In the genomic region with DNA sequence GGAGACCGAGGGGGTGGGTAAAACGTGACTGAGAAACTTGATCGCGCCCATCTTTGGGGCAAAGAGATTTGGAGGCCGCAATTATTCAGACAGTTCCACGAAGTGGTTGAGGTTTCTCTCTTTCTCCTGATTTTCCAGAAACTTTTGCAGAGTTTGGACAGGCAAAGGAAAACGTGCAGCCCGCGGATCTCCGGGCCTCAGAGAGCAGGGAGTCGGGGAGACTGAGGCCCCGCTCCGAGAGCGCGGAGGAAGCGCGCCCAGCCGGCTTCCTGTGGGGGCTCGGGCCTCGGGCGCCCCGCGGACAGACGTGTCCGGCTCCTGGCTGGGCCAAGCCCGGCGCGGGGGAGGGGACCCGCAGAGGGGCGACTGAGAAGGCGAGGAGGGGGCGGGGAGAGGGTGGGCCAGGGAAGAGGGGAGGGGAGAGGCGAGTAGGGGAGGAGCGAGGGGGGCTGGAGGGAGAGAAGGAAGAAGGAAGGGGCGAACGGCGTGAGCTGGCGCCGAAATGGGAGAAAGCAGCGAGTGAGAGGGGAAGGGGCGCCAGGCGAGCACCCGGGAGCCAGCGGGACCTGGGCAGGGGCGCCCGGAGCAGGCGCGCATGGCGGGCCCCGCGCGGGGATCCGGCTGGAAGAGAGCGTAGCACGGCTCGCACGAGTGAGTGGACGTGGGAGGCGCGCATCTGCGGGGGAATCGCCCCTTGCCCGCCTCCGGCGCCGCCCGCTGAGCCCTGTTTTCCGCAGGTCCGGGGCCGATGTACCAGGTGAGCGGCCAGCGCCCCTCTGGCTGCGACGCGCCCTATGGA, we compare ENCODE assay signal across 8 cellular contexts. TPM values are rescaled to one million over a fixed set of nuclear protein-coding genes. Genes with fewer than 3 reads are reported as not detected.
A peak's percentile ranks its signal among the peaks of the same experiment; 100 is the strongest.
DNase-seq lines count a peak whose midpoint lies in the region; ATAC-seq and TF ChIP-seq lines count a peak whose summit lies in the region.

A gene with protein sequence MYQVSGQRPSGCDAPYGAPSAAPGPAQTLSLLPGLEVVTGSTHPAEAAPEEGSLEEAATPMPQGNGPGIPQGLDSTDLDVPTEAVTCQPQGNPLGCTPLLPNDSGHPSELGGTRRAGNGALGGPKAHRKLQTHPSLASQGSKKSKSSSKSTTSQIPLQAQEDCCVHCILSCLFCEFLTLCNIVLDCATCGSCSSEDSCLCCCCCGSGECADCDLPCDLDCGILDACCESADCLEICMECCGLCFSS (plus strand): TSS at position 467 of the 799 bp plus-strand sequence. CDS start 282 bp downstream, at position 749.

- H3K4me2 ChIP-seq in HCT116 (ENCODE audit: low read length) (peak within 1 kb of the TSS; percentile 97), hepatocyte (peak within 1 kb of the TSS; percentile 82)

- no peaks in the 10 kb centered on the region for H3K36me3 ChIP-seq in HCT116 (ENCODE audit: control insufficient read depth in 1 of 2, insufficient read depth in 2 of 2, low read length in 2 of 2)
- H3K36me3 ChIP-seq in hepatocyte (replicated peaks; ENCODE audit: insufficient read depth, low read depth): no peaks in the 10 kb centered on the region

- peak within 1 kb of the TSS; percentile 87 for H3K9ac ChIP-seq in HCT116 (ENCODE audit: low read length)

- H3K4me3 ChIP-seq in HCT116 (replicated peaks in 1 of 2; ENCODE audit: low read depth in 1 of 2, low read length in 2 of 2) (peak within 1 kb of the TSS; percentile 75 to 88), hepatocyte (peak within 1 kb of the TSS; percentile 89), retinal pigment epithelial cell (ENCODE audit: low read length) (peak within 1 kb of the TSS; percentile 57)

- CTCF ChIA-PET in HCT116 (lab: Charles Lee): no interaction called here
- CTCF ChIA-PET in activated CD8-positive, alpha-beta T cell treated with anti-CD3 and anti-CD28 coated beads, Interleukin-2, amount 10 ng/mL, durations not matched to agents 7 days and 5 days (lab: Charles Lee): no interaction called here

- H3K9me3 Mint-ChIP-seq in activated CD8-positive, alpha-beta T cell treated with anti-CD3 and anti-CD28 coated beads, Interleukin-2, amount 10 ng/mL, durations not matched to agents 7 days and 5 days (ENCODE audit: insufficient read depth): no peaks in the 10 kb centered on the region

- DNase-seq in HCT116 (ENCODE audit: low read depth, low spot score): no peak
- DNase-seq in activated CD8-positive, alpha-beta T cell treated with anti-CD3 and anti-CD28 coated beads, Interleukin-2, amount 10 ng/mL, durations not matched to agents 7 days and 5 days: no peak
- DNase-seq in hepatocyte (ENCODE audit: low spot score): peak; percentile 79
- no peak for DNase-seq in retinal pigment epithelial cell (ENCODE audit: low read depth)
- no peak for DNase-seq in superior temporal gyrus (ENCODE audit: extremely low spot score)
- DNase-seq in anterior cingulate cortex (lab: John Stamatoyannopoulos, UW): no peak

- H3K9me2 ChIP-seq in HCT116 (ENCODE audit: insufficient read depth) (no peaks in the 10 kb centered on the region), hepatocyte (replicated peaks; ENCODE audit: insufficient read depth) (no peaks in the 10 kb centered on the region)

- H3K36me3 Mint-ChIP-seq in activated CD8-positive, alpha-beta T cell treated with anti-CD3 and anti-CD28 coated beads, Interleukin-2, amount 10 ng/mL, durations not matched to agents 7 days and 5 days (ENCODE audit: low read depth): no peaks in the 10 kb centered on the region

- H2AFZ ChIP-seq in HCT116 (ENCODE audit: low read depth, low read length, poor library complexity, severe bottlenecking): no peak within 1 kb of the TSS
- peak within 1 kb of the TSS; percentile 50 for H2AFZ ChIP-seq in hepatocyte

- no peak within 1 kb of the TSS for H3K27ac Mint-ChIP-seq in activated CD8-positive, alpha-beta T cell treated with anti-CD3 and anti-CD28 coated beads, Interleukin-2, amount 10 ng/mL, durations not matched to agents 7 days and 5 days

- intact Hi-C loops in HCT116 (cut with micrococcal nuclease): no loop called here

- RAD21 ChIA-PET in HCT116 (lab: Charles Lee; ENCODE audit: low non-redundant PET in 1 of 2, low total read pairs in 2 of 2, uncharacterized antibody in 2 of 2, unreplicated experiment in 2 of 2): no interaction called here

- ATAC-seq in HCT116 (no peak), HG02981 (IDR thresholded peaks at IDR 0.05; ENCODE audit: unreplicated experiment) (no peak), HG03135 (IDR thresholded peaks at IDR 0.05; ENCODE audit: unreplicated experiment) (no peak)
- no peak for ATAC-seq in activated CD8-positive, alpha-beta T cell treated with anti-CD3 and anti-CD28 coated beads, Interleukin-2, amount 10 ng/mL, durations not matched to agents 7 days and 5 days

- H3K79me2 ChIP-seq in HCT116 (ENCODE audit: insufficient read depth, low read length) (peaks cover 10% of the 10 kb centered on the region; the same call in 1 of the 2 replicates), hepatocyte (peaks cover 44% of the 10 kb centered on the region)

- peaks cover 7% of the 10 kb centered on the region for H3K4me1 Mint-ChIP-seq in activated CD8-positive, alpha-beta T cell treated with anti-CD3 and anti-CD28 coated beads, Interleukin-2, amount 10 ng/mL, durations not matched to agents 7 days and 5 days (ENCODE audit: low read depth)

- H3K9me3 ChIP-seq in HCT116 (ENCODE audit: control insufficient read depth in 1 of 2, insufficient read depth in 1 of 2, low read depth in 1 of 2, low read length in 2 of 2) (no peaks in the 10 kb centered on the region), hepatocyte (ENCODE audit: low read depth) (no peaks in the 10 kb centered on the region)

- H4K20me1 ChIP-seq in HCT116 (ENCODE audit: insufficient read depth): no peaks in the 10 kb centered on the region
- H4K20me1 ChIP-seq in hepatocyte (ENCODE audit: insufficient read depth, poor library complexity, severe bottlenecking): peaks cover 16% of the 10 kb centered on the region

- peak within 1 kb of the TSS; percentile 94 for H3K27ac ChIP-seq in HCT116 (ENCODE audit: low read depth, low read length)
- peak within 1 kb of the TSS; percentile 99 for H3K27ac ChIP-seq in hepatocyte

- under 1% methylated on average over 31 of the region's 75 CpGs for WGBS in hepatocyte (ENCODE audit: low lambda C conversion rate, missing lambda C conversion rate)

- H3K4me1 ChIP-seq in HCT116 (ENCODE audit: control insufficient read depth in 1 of 2, insufficient read depth in 2 of 2, low read length in 2 of 2) (peaks cover 19 to 27% of the 10 kb centered on the region in 2 experiments), hepatocyte (ENCODE audit: insufficient read depth) (peaks cover 57% of the 10 kb centered on the region)

- TF ChIP-seq RAD21 in HCT116 (IDR thresholded peaks at IDR 0.05; ENCODE audit: low read depth): no peak

- peaks cover 58% of the 10 kb centered on the region for H3K27me3 Mint-ChIP-seq in activated CD8-positive, alpha-beta T cell treated with anti-CD3 and anti-CD28 coated beads, Interleukin-2, amount 10 ng/mL, durations not matched to agents 7 days and 5 days (ENCODE audit: low read depth)

- BruUV-seq in HCT116 (replicated peaks; lab: Mats Ljungman, UMichigan): no TSS peak

- TF ChIP-seq CTCF in HCT116 (IDR thresholded peaks at IDR 0.05 in 2 of 3, conservative IDR thresholded peaks at IDR 0.05 in 1 of 3; ENCODE audit: borderline replicate concordance in 1 of 3, insufficient read depth in 1 of 3, low read depth in 2 of 3, low read length in 2 of 3) (no peak), hepatocyte (IDR thresholded peaks at IDR 0.05; ENCODE audit: poor library complexity) (no peak), retinal pigment epithelial cell (conservative IDR thresholded peaks at IDR 0.05; ENCODE audit: low read depth, low read length) (no peak)

- H3K27me3 ChIP-seq in HCT116 (ENCODE audit: insufficient read depth, low read length): no peaks in the 10 kb centered on the region
- H3K27me3 ChIP-seq in hepatocyte: peaks cover 10% of the 10 kb centered on the region

- no peak for TF ChIP-seq POLR2A in HCT116 (IDR thresholded peaks at IDR 0.05; ENCODE audit: borderline replicate concordance, extremely low read depth, insufficient read depth, insufficient read length)

- H3K4me3 Mint-ChIP-seq in activated CD8-positive, alpha-beta T cell treated with anti-CD3 and anti-CD28 coated beads, Interleukin-2, amount 10 ng/mL, durations not matched to agents 7 days and 5 days: peak within 1 kb of the TSS; percentile 18

- POLR2A ChIA-PET in HCT116 (lab: Charles Lee): interaction anchor here (1.5 kb wide), 1 partner anchor 12 kb away, joined by 3 read pairs; no protein-coding TSS in a partner anchor
- POLR2A ChIA-PET in activated CD8-positive, alpha-beta T cell treated with anti-CD3 and anti-CD28 coated beads, Interleukin-2, amount 10 ng/mL, durations not matched to agents 7 days and 5 days (lab: Charles Lee): no interaction called here

TF ChIP-seq in HCT116, 20 proteins besides CTCF, POLR2A, EP300 and RAD21 (continues in another document):
- TF ChIP-seq, protein P1, sequence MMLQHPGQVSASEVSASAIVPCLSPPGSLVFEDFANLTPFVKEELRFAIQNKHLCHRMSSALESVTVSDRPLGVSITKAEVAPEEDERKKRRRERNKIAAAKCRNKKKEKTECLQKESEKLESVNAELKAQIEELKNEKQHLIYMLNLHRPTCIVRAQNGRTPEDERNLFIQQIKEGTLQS (IDR thresholded peaks at IDR 0.05): no peak
- TF ChIP-seq TCF7L2 (IDR thresholded peaks at IDR 0.05; ENCODE audit: borderline replicate concordance, extremely low read depth, insufficient read depth, insufficient read length) (no peak), SP1 (IDR thresholded peaks at IDR 0.05; ENCODE audit: low read depth) (no peak), FOSL1 (IDR thresholded peaks at IDR 0.05; ENCODE audit: low read depth) (no peak), POLR2AphosphoS5 (IDR thresholded peaks at IDR 0.05; ENCODE audit: low read depth, low read length) (no peak), CBX3 (IDR thresholded peaks at IDR 0.05; ENCODE audit: low read depth) (no peak)

RNA-seq across cellular contexts. Expression of the gene that starts here (rescaled TPM):
- total RNA-seq in HCT116 (2021; ENCODE audit: unreplicated experiment) (35.5 TPM), hepatocyte (106 and 115 TPM in 2 replicates)
- polyA plus RNA-seq in HCT116 (2012): 37.1 and 41.0 TPM in 2 replicates
- total RNA-seq in activated CD8-positive, alpha-beta T cell treated with anti-CD3 and anti-CD28 coated beads, Interleukin-2, amount 10 ng/mL, durations not matched to agents 7 days and 5 days: not detected
- polyA plus RNA-seq in hepatocyte: 28.2 and 45.2 TPM in 2 replicates

Comparison
In these comparisons a context has a peak if more than half of its experiments do, and no peak if none do; other contexts are left out.
1. RNA of the gene that starts here (total RNA-seq): 106 to 115 TPM in hepatocyte and 35.5 TPM in HCT116 (single experiment); not detected in activated CD8-positive, alpha-beta T cell treated with anti-CD3 and anti-CD28 coated beads, Interleukin-2, amount 10 ng/mL, durations not matched to agents 7 days and 5 days; every median in the first group is over 10 times any median in the second.
2. Peak in every context shown above with its lines, with median percentiles within 50 percentile points of each other: H3K4me3 ChIP-seq.